8 cellular contexts compared by ENCODE assay signal in genomic region chr22:38262051-38262795, GRCh38. TPM values are rescaled to one million over a fixed set of nuclear protein-coding genes. Genes with fewer than 3 reads are reported as not detected.
DNase-seq lines count a peak whose midpoint lies in the region; TF ChIP-seq lines count a peak whose summit lies in the region.

No MANE protein-coding gene starts in this region.

- H3K4me3 ChIP-seq in effector memory CD4-positive, alpha-beta T cell (ENCODE audit: insufficient read depth, low read depth, low read length, poor library complexity, severe bottlenecking), result no peak overlapping the region
- no peak overlapping the region for H3K4me3 ChIP-seq in muscle layer of colon (ENCODE audit: low read depth in 1 of 2, low read length in 2 of 2)
- H3K4me3 ChIP-seq in tibial nerve, result no peak overlapping the region

- H3K27me3 ChIP-seq in effector memory CD4-positive, alpha-beta T cell (replicated peaks; ENCODE audit: control insufficient read depth, insufficient read depth, low read length, poor library complexity, severe bottlenecking), result no peaks in the 10 kb centered on the region
- H3K27me3 ChIP-seq in muscle layer of colon (ENCODE audit: control insufficient read depth in 1 of 2, insufficient read depth in 2 of 2, low read length in 2 of 2) (no peaks in the 10 kb centered on the region), tibial nerve (no peaks in the 10 kb centered on the region)

- TF ChIP-seq CTCF in tibial nerve (IDR thresholded peaks at IDR 0.05), result peak; percentile 34 to 60 (median 47)

- TF ChIP-seq POLR2A in tibial nerve (IDR thresholded peaks at IDR 0.05), result no peak

- no peak overlapping the region for H3K9ac ChIP-seq in muscle layer of colon (ENCODE audit: low read length)

- WGBS in tibial nerve, 2 donors, result 51 to 59% methylated on average over 20 of the region's 20 CpGs

- TF ChIP-seq EP300 in tibial nerve (IDR thresholded peaks at IDR 0.05), result no peak

- DNase-seq in AG08395 (ENCODE audit: low spot score), result peak; percentile 34
- DNase-seq in HCEC 1CT, result peak; percentile 36
- peak; percentile 68 for DNase-seq in activated CD4-positive, alpha-beta T cell treated with anti-CD3 and anti-CD28 coated beads for 48 hours
- peak in 2 of 3 donors; percentile 9 to 11 for DNase-seq in effector memory CD4-positive, alpha-beta T cell
- no peak for DNase-seq in tibial nerve (ENCODE audit: low spot score in 2 of 2)
- DNase-seq in effector CD8-positive, alpha-beta T cell (lab: John Stamatoyannopoulos, UW), result no peak
- DNase-seq in DMS 273 (lab: John Stamatoyannopoulos, UW; ENCODE audit: unreplicated experiment), result no peak

- H3K9me3 ChIP-seq in effector memory CD4-positive, alpha-beta T cell (ENCODE audit: control insufficient read depth, low read length), result no peaks in the 10 kb centered on the region
- H3K9me3 ChIP-seq in muscle layer of colon (ENCODE audit: low read length) (no peaks in the 10 kb centered on the region), tibial nerve (no peaks in the 10 kb centered on the region)

- no peaks in the 10 kb centered on the region for H3K36me3 ChIP-seq in effector memory CD4-positive, alpha-beta T cell (ENCODE audit: control insufficient read depth, insufficient read depth, low read length)
- H3K36me3 ChIP-seq in muscle layer of colon (ENCODE audit: insufficient read depth, low read length) (no peaks in the 10 kb centered on the region), tibial nerve (peaks cover 0 to 11% (median 0%) of the 10 kb centered on the region in 3 donors)

- H3K27ac ChIP-seq in effector memory CD4-positive, alpha-beta T cell (ENCODE audit: insufficient read depth, low read length, poor library complexity, severe bottlenecking), result no peak overlapping the region
- peak overlapping the region; percentile 21 for H3K27ac ChIP-seq in muscle layer of colon (ENCODE audit: low read depth, low read length)
- peak overlapping the region; percentile 63 to 90 (median 78) for H3K27ac ChIP-seq in tibial nerve

- H3K4me1 ChIP-seq in effector memory CD4-positive, alpha-beta T cell (ENCODE audit: control insufficient read depth, insufficient read depth, low read length, poor library complexity, severe bottlenecking), result peaks cover 16% of the 10 kb centered on the region
- H3K4me1 ChIP-seq in muscle layer of colon (ENCODE audit: insufficient read depth, low read length) (peaks cover 69% of the 10 kb centered on the region), tibial nerve (peaks cover 3 to 85% (median 49%) of the 10 kb centered on the region in 4 donors)

RNA-seq across cellular contexts. Expression of gene TMEM184B, which starts 10.6 kb away (rescaled TPM):
- total RNA-seq in tibial nerve, result 100 to 1,000 TPM in 1 of 4 donors, 10 to 100 TPM in 3; 61.1 to 138 (median 72.0) TPM

RNA-seq across cellular contexts. Expression of gene CSNK1E, which starts 55.0 kb away (rescaled TPM):
- total RNA-seq in tibial nerve, result 100 to 1,000 TPM; 122 to 235 (median 164) TPM

Comparison
In these comparisons a context has a peak if more than half of its experiments do, and no peak if none do; other contexts are left out.
1. DNase-seq: peak in AG08395 (single experiment), HCEC 1CT (single experiment), activated CD4-positive, alpha-beta T cell treated with anti-CD3 and anti-CD28 coated beads for 48 hours (single experiment) and effector memory CD4-positive, alpha-beta T cell (2 of 3); none in tibial nerve (0 of 2), effector CD8-positive, alpha-beta T cell (single experiment) and DMS 273 (single experiment).